In the genomic region with DNA sequence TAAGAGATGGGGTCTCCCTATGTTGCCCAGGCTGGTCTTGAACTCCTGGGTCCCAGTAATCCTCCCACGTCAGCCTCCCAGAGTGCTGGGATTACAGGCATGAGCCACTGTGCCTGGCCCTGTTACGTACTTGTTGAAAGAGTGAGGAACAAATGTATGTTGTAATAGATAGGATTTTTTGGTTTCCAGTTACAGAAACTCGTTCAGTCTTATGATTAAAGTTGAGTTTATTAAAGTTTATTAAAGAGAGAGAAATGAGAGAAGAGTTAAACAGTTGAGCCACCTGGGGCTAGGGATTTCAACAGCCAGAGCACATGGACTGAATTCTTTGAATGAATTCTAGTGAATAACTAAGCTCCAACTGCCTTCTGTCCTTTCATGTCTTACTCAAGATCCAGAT, we compare ENCODE assay signal across 24 cellular contexts. TPM values are rescaled to one million over a fixed set of nuclear protein-coding genes. Genes with fewer than 3 reads are reported as not detected.
DNase-seq lines count a peak whose midpoint lies in the region; ATAC-seq and TF ChIP-seq lines count a peak whose summit lies in the region.
"Had no signal": no experiment of that assay in that cellular context is flagged by ENCODE, and none has a peak within 500 bp of the region (broad histone marks: within the 10 kb centered on the region; RNA-seq: fewer than 3 reads in every experiment).

No MANE protein-coding gene starts in this region.

- H2BK15ac ChIP-seq in IMR-90 (ENCODE audit: low read depth, low read length) = no peak overlapping the region

- no peaks in the 10 kb centered on the region; the same call in none of the 2 replicates for H3K9me1 ChIP-seq in IMR-90 (ENCODE audit: insufficient read depth, low read length)

- H3K79me1 ChIP-seq in IMR-90 (ENCODE audit: low read depth in 1 of 2, low read length in 2 of 2) = peaks cover 30 to 47% of the 10 kb centered on the region in 2 experiments

- H3K9me3 ChIP-seq in CD4-positive, alpha-beta T cell (ENCODE audit: control insufficient read depth, low read length) = no peaks in the 10 kb centered on the region
- H3K9me3 ChIP-seq in IMR-90 (ENCODE audit: control insufficient read depth, insufficient read depth, low read length) (no peaks in the 10 kb centered on the region), upper lobe of left lung (no peaks in the 10 kb centered on the region)
- H3K9me3 ChIP-seq: BLaER1, MG63, Peyer's patch, SJCRH30 had no signal

- no TSS peak for BruUV-seq in IMR-90 (replicated peaks; lab: Mats Ljungman, UMichigan)

- peaks cover 32% of the 10 kb centered on the region for H3K4me1 Mint-ChIP-seq in CD4-positive, alpha-beta T cell (ENCODE audit: low read depth)
- peaks cover 19% of the 10 kb centered on the region for H3K4me1 Mint-ChIP-seq in stimulated activated effector memory CD8-positive, alpha-beta T cell treated with anti-CD3 and anti-CD28 coated beads, Interleukin-12 subunit alpha, Interleukin-12 subunit beta, amount 100 ng/mL, for 72 hours

- no peak overlapping the region for H3K4ac ChIP-seq in IMR-90 (ENCODE audit: low read depth, low read length)

- no peak for DNase-seq in CD4-positive, alpha-beta T cell
- DNase-seq in IMR-90 (peak; percentile 8), fibroblast of gingiva (ENCODE audit: low read depth) (peak; percentile 75), upper lobe of left lung (no peak), kidney tubule cell (ENCODE audit: low spot score) (no peak)
- no peak for DNase-seq in stimulated activated effector memory CD8-positive, alpha-beta T cell treated with anti-CD3 and anti-CD28 coated beads, Interleukin-12 subunit alpha, Interleukin-12 subunit beta, amount 100 ng/mL, for 72 hours (ENCODE audit: low spot score in 2 of 2)
- DNase-seq: Calu3; CD8-positive, alpha-beta memory T cell; DMS153; GOT3; HCEC 1CT; MG63; NCI-H1417; NCI-H1694 treated with DMSO at 0.1 percent for 48 hours; NCI-H2081 treated with DMSO at 0.1 percent for 48 hours; NCI-H2171 treated with DMSO at 0.1 percent for 48 hours; NCI-H524 treated with DMSO at 0.1 percent for 48 hours; NCI-H82; Peyer's patch; SJCRH30 had no signal

- dilution Hi-C loops in IMR-90 (cut with HindIII; ENCODE audit: low sequenced_read_pairs, unreplicated experiment) = no loop called here

- TF ChIP-seq POLR2A in IMR-90 (IDR thresholded peaks at IDR 0.05; ENCODE audit: low read depth, low read length) (no peak), upper lobe of left lung (IDR thresholded peaks at IDR 0.05) (no peak)

- ATAC-seq in CD4-positive, alpha-beta T cell (ENCODE audit: poor library complexity) = no peak
- ATAC-seq in IMR-90 (ENCODE audit: low read depth) (no peak), upper lobe of left lung (ENCODE audit: low FRiP score in 2 of 2) (no peak), HG02759 (IDR thresholded peaks at IDR 0.05; ENCODE audit: unreplicated experiment) (no peak)
- ATAC-seq in stimulated activated effector memory CD8-positive, alpha-beta T cell treated with anti-CD3 and anti-CD28 coated beads, Interleukin-12 subunit alpha, Interleukin-12 subunit beta, amount 100 ng/mL, for 72 hours = no peak

- no peak overlapping the region for H2AK5ac ChIP-seq in IMR-90 (ENCODE audit: low read depth, low read length)

- H2AFZ ChIP-seq in IMR-90 (replicated peaks; ENCODE audit: low read length, poor library complexity) = no peak overlapping the region

- WGBS in IMR-90 (ENCODE audit: extremely low coverage in 2 of 2, insufficient read length in 1 of 2), 2 experiments = 100% methylated on average over 1 of the region's 3 CpGs; no CpG with 5 or more reads in 1 of the 2 experiments
- WGBS in upper lobe of left lung, 2 donors = 72 to 81% methylated on average over 3 of the region's 3 CpGs

- H3K36me3 Mint-ChIP-seq in CD4-positive, alpha-beta T cell (ENCODE audit: low read depth) = peaks cover 62% of the 10 kb centered on the region
- H3K36me3 Mint-ChIP-seq in stimulated activated effector memory CD8-positive, alpha-beta T cell treated with anti-CD3 and anti-CD28 coated beads, Interleukin-12 subunit alpha, Interleukin-12 subunit beta, amount 100 ng/mL, for 72 hours = peaks cover 86% of the 10 kb centered on the region

- no peaks in the 10 kb centered on the region; the same call in 1 of the 2 replicates for H3K4me1 ChIP-seq in IMR-90 (ENCODE audit: control insufficient read depth, insufficient read depth, low read length)
- H3K4me1 ChIP-seq in upper lobe of left lung = peaks cover 9 to 18% (median 15%) of the 10 kb centered on the region in 4 donors

- H3K23ac ChIP-seq in IMR-90 (ENCODE audit: low read depth, low read length) = no peak overlapping the region

- no peak for TF ChIP-seq CTCF in CD4-positive, alpha-beta T cell (IDR thresholded peaks at IDR 0.05)
- no peak for TF ChIP-seq CTCF in IMR-90 (conservative IDR thresholded peaks at IDR 0.05; ENCODE audit: low read depth, low read length)
- no peak for TF ChIP-seq CTCF in upper lobe of left lung (IDR thresholded peaks at IDR 0.05)

- H3K27ac ChIP-seq in CD4-positive, alpha-beta T cell (ENCODE audit: low read depth, low read length) = no peak overlapping the region
- H3K27ac ChIP-seq in IMR-90 (ENCODE audit: insufficient read depth, low read length) (no peak overlapping the region; the same call in 1 of the 2 replicates), upper lobe of left lung (no peak overlapping the region)
- H3K27ac ChIP-seq: BLaER1, Peyer's patch, SJCRH30 had no signal

- H2BK120ac ChIP-seq in IMR-90 (ENCODE audit: low read depth, low read length) = no peak overlapping the region

- TF ChIP-seq RAD21 in IMR-90 (IDR thresholded peaks at IDR 0.05; ENCODE audit: low read length) = no peak

- POLR2A ChIA-PET in CD4-positive, alpha-beta T cell (lab: Charles Lee) = no interaction called here
- POLR2A ChIA-PET in IMR-90 (lab: Charles Lee; ENCODE audit: unreplicated experiment) = interaction anchor here (0.6 kb wide), 3 partner anchors 40 to 225 kb away, joined by 3 to 18 read pairs (median 4); no protein-coding TSS in a partner anchor

- TF ChIP-seq EP300 in upper lobe of left lung (IDR thresholded peaks at IDR 0.05) = no peak

- peak overlapping the region; percentile 26 for H2BK5ac ChIP-seq in IMR-90 (ENCODE audit: low read depth, low read length, poor library complexity, severe bottlenecking)

- H3K27me3 Mint-ChIP-seq in CD4-positive, alpha-beta T cell = no peaks in the 10 kb centered on the region
- H3K27me3 Mint-ChIP-seq: CD8-positive, alpha-beta memory T cell had no signal

- no peaks in the 10 kb centered on the region for H4K20me1 ChIP-seq in IMR-90 (ENCODE audit: insufficient read depth, low read length)

- no peak overlapping the region for H3K9ac ChIP-seq in IMR-90 (ENCODE audit: low read depth, low read length)
- H3K9ac ChIP-seq: BLaER1 had no signal

- no peak overlapping the region for H3K27ac Mint-ChIP-seq in CD4-positive, alpha-beta T cell
- H3K27ac Mint-ChIP-seq in stimulated activated effector memory CD8-positive, alpha-beta T cell treated with anti-CD3 and anti-CD28 coated beads, Interleukin-12 subunit alpha, Interleukin-12 subunit beta, amount 100 ng/mL, for 72 hours = peak overlapping the region; percentile 35

- in situ Hi-C loops in IMR-90 (cut with MboI; ENCODE audit: low sequenced_read_pairs) = no loop called here

- intact Hi-C loops in CD4-positive, alpha-beta T cell (cut with DNase I, micrococcal nuclease) = loop anchor here in 1 of 2 experiments (10.0 kb wide), 1 partner anchor 194 kb away; the partner anchor contains the start of gene SYNRG
- intact Hi-C loops in IMR-90 (cut with micrococcal nuclease) = no loop called here

- no peak overlapping the region for H3K18ac ChIP-seq in IMR-90 (ENCODE audit: low read depth, low read length)

- peak overlapping the region; percentile 34 for H3K4me3 Mint-ChIP-seq in CD4-positive, alpha-beta T cell
- H3K4me3 Mint-ChIP-seq in stimulated activated effector memory CD8-positive, alpha-beta T cell treated with anti-CD3 and anti-CD28 coated beads, Interleukin-12 subunit alpha, Interleukin-12 subunit beta, amount 100 ng/mL, for 72 hours = no peak overlapping the region

- H3K9me3 Mint-ChIP-seq in CD4-positive, alpha-beta T cell = no peaks in the 10 kb centered on the region
- H3K9me3 Mint-ChIP-seq in stimulated activated effector memory CD8-positive, alpha-beta T cell treated with anti-CD3 and anti-CD28 coated beads, Interleukin-12 subunit alpha, Interleukin-12 subunit beta, amount 100 ng/mL, for 72 hours = no peaks in the 10 kb centered on the region
- H3K9me3 Mint-ChIP-seq: CD8-positive, alpha-beta memory T cell had no signal

- H2AK9ac ChIP-seq in IMR-90 (replicated peaks; ENCODE audit: low read depth, low read length, poor library complexity) = no peak overlapping the region

- no peak overlapping the region for H3K56ac ChIP-seq in IMR-90 (ENCODE audit: extremely low read depth, insufficient read depth, low read length)

- no peaks in the 10 kb centered on the region for H3K27me3 ChIP-seq in CD4-positive, alpha-beta T cell (ENCODE audit: control insufficient read depth, insufficient read depth, low read length)
- H3K27me3 ChIP-seq in IMR-90 (ENCODE audit: control insufficient read depth, insufficient read depth, low read length) = no peaks in the 10 kb centered on the region
- no peaks in the 10 kb centered on the region for H3K27me3 ChIP-seq in upper lobe of left lung
- H3K27me3 ChIP-seq: BLaER1, MG63, Peyer's patch, SJCRH30 had no signal

- no peak overlapping the region for H3K4me2 ChIP-seq in IMR-90 (ENCODE audit: low read depth, low read length)
- H3K4me2 ChIP-seq: BLaER1 had no signal

- no peak overlapping the region for H3K14ac ChIP-seq in IMR-90 (replicated peaks; ENCODE audit: low read depth, low read length)

- no peak overlapping the region for H4K91ac ChIP-seq in IMR-90 (ENCODE audit: insufficient read depth, low read depth, low read length)

- CTCF ChIA-PET in CD4-positive, alpha-beta T cell (lab: Charles Lee) = interaction anchor here (1.0 to 1.3 kb wide), 2 partner anchors 13 to 37 kb away, joined by 3 to 5 read pairs; no protein-coding TSS in a partner anchor
- CTCF ChIA-PET in IMR-90 (lab: Yijun Ruan, JAX) = interaction anchor here (1.1 kb wide), 1 partner anchor 37 kb away, joined by 3 read pairs; no protein-coding TSS in a partner anchor

- H3K36me3 ChIP-seq in IMR-90 (ENCODE audit: control insufficient read depth, insufficient read depth, low read length) = peaks cover 14% of the 10 kb centered on the region
- peaks cover 8 to 44% (median 31%) of the 10 kb centered on the region in 4 donors for H3K36me3 ChIP-seq in upper lobe of left lung

- no peak overlapping the region for H4K8ac ChIP-seq in IMR-90 (ENCODE audit: low read depth in 2 of 2, low read length in 2 of 2)

- H3K4me3 ChIP-seq in IMR-90 (ENCODE audit: insufficient read depth, low read depth, low read length) (no peak overlapping the region), upper lobe of left lung (no peak overlapping the region)
- H3K4me3 ChIP-seq: BLaER1, MG63, Peyer's patch, SJCRH30 had no signal

- no peak overlapping the region for H4K5ac ChIP-seq in IMR-90 (ENCODE audit: low read depth, low read length)

- H2BK20ac ChIP-seq in IMR-90 (ENCODE audit: low read depth, low read length) = no peak overlapping the region

RNA-seq across cellular contexts. Expression of gene TADA2A, which starts 3.7 kb away (rescaled TPM):
- total RNA-seq in CD4-positive, alpha-beta T cell = 1 to 10 TPM; 6.7 to 8.0 TPM
- total RNA-seq in IMR-90 (2012; rRNA removed) (17.2 and 19.7 TPM in 2 replicates), upper lobe of left lung (10 to 100 TPM in 5 of 6 donors, 1 to 10 TPM in 1; 9.8 to 37.7 (median 22.7) TPM)
- 9.0 and 13.1 TPM in 2 replicates for polyA plus RNA-seq in IMR-90 (2012; rRNA removed)
- polyA plus RNA-seq in IMR-90 (2012; cell fraction: cytosol; rRNA removed) = 3.4 and 3.5 TPM in 2 replicates
- 7.1 and 33.3 TPM in 2 replicates for polyA plus RNA-seq in IMR-90 (2012; cell fraction: nucleus; rRNA removed; ENCODE audit: low replicate concordance)

RNA-seq across cellular contexts. Expression of gene ACACA, which starts 3.7 kb away (rescaled TPM):
- total RNA-seq in CD4-positive, alpha-beta T cell = 10 to 100 TPM; 26.0 to 28.9 TPM
- 35.3 and 39.1 TPM in 2 replicates for total RNA-seq in IMR-90 (2012; rRNA removed)
- polyA plus RNA-seq in IMR-90 (2012; rRNA removed) = 19.7 and 21.3 TPM in 2 replicates
- polyA plus RNA-seq in IMR-90 (2012; cell fraction: cytosol; rRNA removed) = 8.0 and 10.6 TPM in 2 replicates
- 16.2 and 40.7 TPM in 2 replicates for polyA plus RNA-seq in IMR-90 (2012; cell fraction: nucleus; rRNA removed; ENCODE audit: low replicate concordance)
- 100 to 1,000 TPM in 3 of 6 donors, 10 to 100 TPM in 3; 55.7 to 129 (median 91.9) TPM for total RNA-seq in upper lobe of left lung

RNA-seq across cellular contexts. Expression of gene C17orf78, which starts 34.6 kb away (rescaled TPM):
- not detected for total RNA-seq in CD4-positive, alpha-beta T cell
- total RNA-seq in IMR-90 (2012; rRNA removed) (not detected in 2 replicates), upper lobe of left lung (not detected)
- not detected in 2 replicates for polyA plus RNA-seq in IMR-90 (2012; rRNA removed)
- not detected in 2 replicates for polyA plus RNA-seq in IMR-90 (2012; cell fraction: cytosol; rRNA removed)
- polyA plus RNA-seq in IMR-90 (2012; cell fraction: nucleus; rRNA removed; ENCODE audit: low replicate concordance) = not detected in 2 replicates
- total RNA-seq: Calu3; CD8-positive, alpha-beta memory T cell; G401; OCI-LY7; SJCRH30 had no signal
- polyA plus RNA-seq: CD8-positive, alpha-beta memory T cell had no signal

Comparison
In these comparisons a context has a peak if more than half of its experiments do, and no peak if none do; other contexts are left out.
1. DNase-seq: peak in IMR-90 (single experiment) and fibroblast of gingiva (single experiment); none in CD4-positive, alpha-beta T cell (0 of 10), stimulated activated effector memory CD8-positive, alpha-beta T cell treated with anti-CD3 and anti-CD28 coated beads, Interleukin-12 subunit alpha, Interleukin-12 subunit beta, amount 100 ng/mL, for 72 hours (0 of 2), upper lobe of left lung (0 of 2) and kidney tubule cell (single experiment).